ENCODE assay signal across 8 cellular contexts in the genomic region with DNA sequence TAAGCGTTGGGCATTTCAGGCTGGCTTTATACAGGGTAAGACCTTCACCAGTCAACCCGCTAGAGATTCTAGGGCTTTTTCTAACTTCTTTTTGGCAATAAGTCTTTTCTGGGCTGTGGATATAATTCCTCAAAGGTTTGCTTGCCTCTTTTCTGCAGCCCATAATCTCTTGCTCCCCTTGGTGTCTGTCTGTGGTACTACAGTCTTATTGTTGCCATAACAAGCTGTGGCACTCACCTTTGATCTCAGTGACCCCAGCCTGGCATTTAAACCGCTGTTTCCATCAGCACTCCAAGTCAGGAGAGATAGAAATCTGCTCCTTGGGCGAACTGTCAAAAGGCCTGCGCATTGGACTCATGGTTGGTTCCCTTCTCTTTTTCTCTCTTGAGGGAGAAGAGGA. TPM values are rescaled to one million over a fixed set of nuclear protein-coding genes. Genes with fewer than 3 reads are reported as not detected.
DNase-seq lines count a peak whose midpoint lies in the region; TF ChIP-seq lines count a peak whose summit lies in the region.

No MANE protein-coding gene starts in this region.

- H3K27me3 ChIP-seq in kidney epithelial cell (ENCODE audit: control insufficient read depth, insufficient read depth, low read length) = no peaks in the 10 kb centered on the region

- TF ChIP-seq CTCF in HFF-Myc (IDR thresholded peaks at IDR 0.05; ENCODE audit: low read depth, low read length, missing control alignments) (peak; percentile 60), kidney epithelial cell (IDR thresholded peaks at IDR 0.05; ENCODE audit: insufficient read depth, low read length, poor library complexity, severe bottlenecking) (peak; percentile 58)

- H3K36me3 ChIP-seq in kidney epithelial cell (ENCODE audit: control insufficient read depth, insufficient read depth, low read length) = no peaks in the 10 kb centered on the region

- DNase-seq in EH (ENCODE audit: low read depth) (peak; percentile 40), HFF-Myc (ENCODE audit: extremely low read depth, low read depth) (no peak), SW480 (ENCODE audit: low spot score) (peak; percentile 26), kidney epithelial cell (ENCODE audit: low read depth) (no peak), UCSD-AML1 (lab: John Stamatoyannopoulos, UW; ENCODE audit: unreplicated experiment) (no peak), GM19238 (ENCODE audit: insufficient read length, low spot score) (no peak), glomerular visceral epithelial cell (ENCODE audit: extremely low spot score) (no peak)
- DNase-seq in NK-92 treated with Interleukin-12 subunit alpha and Interleukin-12 subunit beta, amount 100 ng/mL, for 24 hours (lab: John Stamatoyannopoulos, UW) = no peak

- no peak overlapping the region for H3K4me3 ChIP-seq in HFF-Myc (replicated peaks; ENCODE audit: low read depth, low read length)
- H3K4me3 ChIP-seq in kidney epithelial cell (ENCODE audit: low read depth, low read length) = no peak overlapping the region

RNA-seq across cellular contexts. Expression of a gene that starts 14.5 kb away (rescaled TPM):
- 12.7 and 16.8 TPM in 2 replicates for total RNA-seq in kidney epithelial cell

RNA-seq across cellular contexts. Expression of a gene that starts 57.6 kb away (rescaled TPM):
- total RNA-seq in kidney epithelial cell = 0.29 TPM in 1 of 2 replicates, not detected in the other

Comparison
In these comparisons a context has a peak if more than half of its experiments do, and no peak if none do; other contexts are left out.
1. DNase-seq: peak in EH (single experiment) and SW480 (single experiment); none in HFF-Myc (single experiment), kidney epithelial cell (single experiment), NK-92 treated with Interleukin-12 subunit alpha and Interleukin-12 subunit beta, amount 100 ng/mL, for 24 hours (single experiment), UCSD-AML1 (single experiment), GM19238 (single experiment) and glomerular visceral epithelial cell (single experiment).